In the genomic region with DNA sequence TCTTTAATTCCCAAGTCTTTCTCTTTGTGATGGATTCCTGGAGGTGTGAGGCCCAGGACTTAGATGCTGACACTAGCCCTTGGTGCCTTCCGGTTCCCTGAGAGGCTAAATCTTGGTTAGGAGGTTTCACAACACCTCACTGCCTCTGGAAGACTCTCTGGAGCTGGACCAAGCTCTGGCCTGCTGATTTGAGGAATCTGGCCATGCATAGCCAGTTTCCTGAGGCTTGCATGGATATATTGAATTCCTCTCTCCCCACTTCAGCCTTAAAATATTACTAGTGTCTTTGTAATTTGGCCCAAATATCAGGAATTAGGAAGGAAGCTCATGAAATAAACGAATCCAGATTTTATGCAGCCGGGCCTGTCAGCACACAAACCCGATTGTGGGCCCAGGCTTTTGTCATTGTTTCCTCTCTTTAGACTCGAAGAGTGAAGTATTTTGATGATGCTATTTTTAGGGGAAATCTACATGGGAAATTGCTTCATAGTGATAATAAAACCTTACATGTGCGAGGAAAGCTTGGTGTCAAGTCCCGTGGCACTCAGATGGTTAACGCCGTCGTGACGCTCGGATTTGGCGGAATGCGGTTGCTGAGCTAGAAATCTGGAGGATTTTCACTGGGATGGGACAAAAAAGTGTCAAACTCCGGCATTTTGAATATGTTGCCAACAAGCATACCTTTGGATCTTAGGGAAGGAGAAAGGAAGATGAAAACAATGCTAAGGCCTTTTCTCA, we compare ENCODE assay signal across 17 cellular contexts.
DNase-seq lines count a peak whose midpoint lies in the region; ATAC-seq and TF ChIP-seq lines count a peak whose summit lies in the region.
"Had no signal": no experiment of that assay in that cellular context is flagged by ENCODE, and none has a peak within 500 bp of the region (broad histone marks: within the 10 kb centered on the region; RNA-seq: fewer than 3 reads in every experiment).

No MANE protein-coding gene starts in this region.

- TF ChIP-seq POLR2A in esophagus muscularis mucosa (IDR thresholded peaks at IDR 0.05; ENCODE audit: low read depth), result no peak

- H3K4me3 ChIP-seq in AG09309 (ENCODE audit: control insufficient read depth, low read depth, low read length), result no peak overlapping the region
- no peak overlapping the region for H3K4me3 ChIP-seq in esophagus muscularis mucosa
- no peak overlapping the region for H3K4me3 ChIP-seq in rectal smooth muscle tissue (ENCODE audit: low read length)
- H3K4me3 ChIP-seq: skin epidermis had no signal

- no peaks in the 10 kb centered on the region for H3K36me3 Mint-ChIP-seq in naive thymus-derived CD8-positive, alpha-beta T cell
- H3K36me3 Mint-ChIP-seq: activated naive CD8-positive, alpha-beta T cell treated with anti-CD3 and anti-CD28 coated beads, Interleukin-2, amount 10 ng/mL, durations not matched to agents 7 days and 5 days had no signal

- WGBS in esophagus muscularis mucosa, result 56% methylated on average over 15 of the region's 15 CpGs

- no peaks in the 10 kb centered on the region for H3K9me3 ChIP-seq in esophagus muscularis mucosa
- H3K9me3 ChIP-seq: BE2C, neutrophil had no signal

- TF ChIP-seq CTCF in AG09309 (IDR thresholded peaks at IDR 0.05; ENCODE audit: control insufficient read depth, insufficient read depth, low read depth, low read length, missing control alignments), result no peak
- no peak for TF ChIP-seq CTCF in esophagus muscularis mucosa (IDR thresholded peaks at IDR 0.05)

- H3K27ac Mint-ChIP-seq in naive thymus-derived CD8-positive, alpha-beta T cell, result no peak overlapping the region
- H3K27ac Mint-ChIP-seq: activated naive CD8-positive, alpha-beta T cell treated with anti-CD3 and anti-CD28 coated beads, Interleukin-2, amount 10 ng/mL, durations not matched to agents 7 days and 5 days had no signal

- no peaks in the 10 kb centered on the region for H3K9me3 Mint-ChIP-seq in naive thymus-derived CD8-positive, alpha-beta T cell
- H3K9me3 Mint-ChIP-seq: activated naive CD8-positive, alpha-beta T cell treated with anti-CD3 and anti-CD28 coated beads, Interleukin-2, amount 10 ng/mL, durations not matched to agents 7 days and 5 days had no signal

- H3K27me3 ChIP-seq in esophagus muscularis mucosa, result peaks cover 0 to 15% (median 0%) of the 10 kb centered on the region in 4 donors
- H3K27me3 ChIP-seq in rectal smooth muscle tissue (ENCODE audit: control insufficient read depth, insufficient read depth, low read length), result peaks cover 4% of the 10 kb centered on the region

- POLR2A ChIA-PET in naive thymus-derived CD8-positive, alpha-beta T cell (lab: Charles Lee), result no interaction called here

- no peak overlapping the region for H3K4me3 Mint-ChIP-seq in naive thymus-derived CD8-positive, alpha-beta T cell
- H3K4me3 Mint-ChIP-seq: activated naive CD8-positive, alpha-beta T cell treated with anti-CD3 and anti-CD28 coated beads, Interleukin-2, amount 10 ng/mL, durations not matched to agents 7 days and 5 days had no signal

- peaks cover 0 to 9% (median 3%) of the 10 kb centered on the region in 4 donors for H3K4me1 Mint-ChIP-seq in naive thymus-derived CD8-positive, alpha-beta T cell

- H3K27ac ChIP-seq in esophagus muscularis mucosa (replicated peaks in 1 of 4) (peak overlapping the region; percentile 23 to 52 (median 40)), rectal smooth muscle tissue (ENCODE audit: low read depth, low read length) (peak overlapping the region; percentile 11)
- H3K27ac ChIP-seq: neutrophil had no signal

- ATAC-seq in GM21360 (IDR thresholded peaks at IDR 0.05; ENCODE audit: unreplicated experiment), result no peak
- no peak for ATAC-seq in naive thymus-derived CD8-positive, alpha-beta T cell

- TF ChIP-seq EP300 in esophagus muscularis mucosa (IDR thresholded peaks at IDR 0.05), result no peak

- H3K4me1 ChIP-seq in esophagus muscularis mucosa, result peaks cover 36 to 48% (median 43%) of the 10 kb centered on the region in 4 donors
- H3K4me1 ChIP-seq in rectal smooth muscle tissue (ENCODE audit: control insufficient read depth, insufficient read depth, low read length), result peaks cover 14% of the 10 kb centered on the region
- H3K4me1 ChIP-seq: BE2C had no signal

- H3K27me3 Mint-ChIP-seq in naive thymus-derived CD8-positive, alpha-beta T cell, result peaks cover 5 to 17% (median 10%) of the 10 kb centered on the region in 5 donors

- intact Hi-C loops in esophagus muscularis mucosa (cut with DNase I), result no loop called here

- H3K9ac ChIP-seq in rectal smooth muscle tissue (ENCODE audit: low read length), result no peak overlapping the region

- H3K36me3 ChIP-seq in esophagus muscularis mucosa (no peaks in the 10 kb centered on the region), rectal smooth muscle tissue (ENCODE audit: control insufficient read depth, insufficient read depth, low read length) (no peaks in the 10 kb centered on the region)
- H3K36me3 ChIP-seq: BE2C, neutrophil had no signal

- in situ Hi-C loops in G401 (cut with HindIII; ENCODE audit: low sequenced_read_pairs), result no loop called here

- DNase-seq in AG09309 (ENCODE audit: low read depth) (peak; percentile 80), HS-5 (ENCODE audit: low read depth) (peak; percentile 43), esophagus muscularis mucosa (ENCODE audit: extremely low spot score) (no peak), NCI-H510A (lab: John Stamatoyannopoulos, UW) (no peak), G401 (ENCODE audit: low spot score) (no peak)
- DNase-seq in naive thymus-derived CD8-positive, alpha-beta T cell, result no peak
- DNase-seq: activated CD4-positive, alpha-beta T cell treated with anti-CD3 and anti-CD28 coated beads for 1 hour; activated naive CD8-positive, alpha-beta T cell treated with anti-CD3 and anti-CD28 coated beads, Interleukin-2, amount 10 ng/mL, durations not matched to agents 7 days and 5 days; BE2C; cortex of kidney; Karpas-422; NCI-H1694; stimulated activated naive CD4-positive, alpha-beta T cell treated with Interleukin-2 at 50 U/mL for 16 hours had no signal

Comparison
In these comparisons a context has a peak if more than half of its experiments do, and no peak if none do; other contexts are left out.
1. DNase-seq: peak in AG09309 (single experiment) and HS-5 (single experiment); none in esophagus muscularis mucosa (single experiment), NCI-H510A (single experiment), G401 (single experiment) and naive thymus-derived CD8-positive, alpha-beta T cell (0 of 10).